10 cellular contexts compared by ENCODE assay signal in genomic region chr18:77103181-77103875, GRCh38. TPM values are rescaled to one million over a fixed set of nuclear protein-coding genes. Genes with fewer than 3 reads are reported as not detected.
DNase-seq lines count a peak whose midpoint lies in the region; ATAC-seq and TF ChIP-seq lines count a peak whose summit lies in the region.
"Had no signal": no experiment of that assay in that cellular context is flagged by ENCODE, and none has a peak within 500 bp of the region (broad histone marks: within the 10 kb centered on the region; RNA-seq: fewer than 3 reads in every experiment).

No MANE protein-coding gene starts in this region.

- H3K4me3 Mint-ChIP-seq in activated CD8-positive, alpha-beta T cell treated with anti-CD3 and anti-CD28 coated beads, Interleukin-2, amount 10 ng/mL, durations not matched to agents 7 days and 5 days, result peak overlapping the region; percentile 36
- H3K4me3 Mint-ChIP-seq in glutamatergic neuron (ENCODE audit: unreplicated experiment), result no peak overlapping the region

- WGBS in GM23248 (ENCODE audit: low coverage in 1 of 2, low lambda C conversion rate in 2 of 2, missing lambda C conversion rate in 2 of 2), 2 experiments, result 30% methylated on average over 16 of the region's 16 CpGs
- WGBS in smooth muscle cell (ENCODE audit: low lambda C conversion rate), result 84% methylated on average over 16 of the region's 16 CpGs

- H3K27me3 ChIP-seq in GM23248 (replicated peaks; ENCODE audit: insufficient read depth) (no peaks in the 10 kb centered on the region), smooth muscle cell (ENCODE audit: low read depth) (no peaks in the 10 kb centered on the region)

- H3K9me3 ChIP-seq in GM23248 (ENCODE audit: low read depth), result no peaks in the 10 kb centered on the region
- no peaks in the 10 kb centered on the region for H3K9me3 ChIP-seq in smooth muscle cell (replicated peaks; ENCODE audit: low read depth)

- no peaks in the 10 kb centered on the region for H3K27me3 Mint-ChIP-seq in activated CD8-positive, alpha-beta T cell treated with anti-CD3 and anti-CD28 coated beads, Interleukin-2, amount 10 ng/mL, durations not matched to agents 7 days and 5 days (ENCODE audit: low read depth)
- peaks cover 2% of the 10 kb centered on the region for H3K27me3 Mint-ChIP-seq in glutamatergic neuron (ENCODE audit: unreplicated experiment)

- H3K36me3 ChIP-seq in GM23248 (ENCODE audit: low read depth) (no peaks in the 10 kb centered on the region), smooth muscle cell (ENCODE audit: low read depth) (no peaks in the 10 kb centered on the region)

- peaks cover 94% of the 10 kb centered on the region for H3K4me1 Mint-ChIP-seq in activated CD8-positive, alpha-beta T cell treated with anti-CD3 and anti-CD28 coated beads, Interleukin-2, amount 10 ng/mL, durations not matched to agents 7 days and 5 days (ENCODE audit: low read depth)
- peaks cover 58% of the 10 kb centered on the region for H3K4me1 Mint-ChIP-seq in glutamatergic neuron (ENCODE audit: low read depth, unreplicated experiment)

- H3K79me2 ChIP-seq in GM23248 (ENCODE audit: insufficient read depth), result no peaks in the 10 kb centered on the region
- no peaks in the 10 kb centered on the region for H3K79me2 ChIP-seq in smooth muscle cell (ENCODE audit: low read depth)

- peak overlapping the region; percentile 73 for H3K9ac ChIP-seq in GM23248
- H3K9ac ChIP-seq in smooth muscle cell (ENCODE audit: low read depth), result peak overlapping the region; percentile 73

- H3K27ac ChIP-seq in GM23248 (peak overlapping the region; percentile 87), smooth muscle cell (ENCODE audit: low read depth) (peak overlapping the region; percentile 95)

- peak overlapping the region; percentile 40 for H2AFZ ChIP-seq in GM23248
- H2AFZ ChIP-seq in smooth muscle cell (ENCODE audit: low read depth), result no peak overlapping the region

- peaks cover 58% of the 10 kb centered on the region for H3K4me1 ChIP-seq in GM23248 (ENCODE audit: insufficient read depth)
- H3K4me1 ChIP-seq in smooth muscle cell (ENCODE audit: low read depth), result peaks cover 29% of the 10 kb centered on the region

- in situ Hi-C loops in GM23248 (cut with MboI), result no loop called here

- H3K9me2 ChIP-seq in GM23248 (ENCODE audit: insufficient read depth), result no peaks in the 10 kb centered on the region

- DNase-seq in GM23248 (peak; percentile 63), glutamatergic neuron (no peak), smooth muscle cell (lab: John Stamatoyannopoulos, UW; ENCODE audit: unreplicated experiment) (no peak), RPMI8226 (no peak), SW480 (ENCODE audit: low spot score) (no peak)
- DNase-seq in activated CD8-positive, alpha-beta T cell treated with anti-CD3 and anti-CD28 coated beads, Interleukin-2, amount 10 ng/mL, durations not matched to agents 7 days and 5 days, result no peak
- DNase-seq in stimulated activated CD4-positive, alpha-beta T cell treated with anti-CD3 and anti-CD28 coated beads, Interleukin-4, amount 100 ng/mL, for 1 hour, result no peak
- DNase-seq: activated CD4-positive, alpha-beta T cell treated with anti-CD3 and anti-CD28 coated beads, Interleukin-2, amount 50 U/mL, for 48 hours; NCI-H1694 had no signal

- H3K4me3 ChIP-seq in GM23248 (peak overlapping the region; percentile 55), smooth muscle cell (no peak overlapping the region)

- H3F3A ChIP-seq in GM23248 (ENCODE audit: insufficient read depth), result peaks cover 53% of the 10 kb centered on the region
- H3F3A ChIP-seq in smooth muscle cell (ENCODE audit: low read depth), result peaks cover 39% of the 10 kb centered on the region

- TF ChIP-seq CTCF in glutamatergic neuron (IDR thresholded peaks at IDR 0.05; ENCODE audit: partially characterized antibody, unreplicated experiment) (no peak), smooth muscle cell (IDR thresholded peaks at IDR 0.05; ENCODE audit: borderline replicate concordance, insufficient read depth, poor library complexity, severe bottlenecking) (no peak)

- CTCF ChIA-PET in activated CD8-positive, alpha-beta T cell treated with anti-CD3 and anti-CD28 coated beads, Interleukin-2, amount 10 ng/mL, durations not matched to agents 7 days and 5 days (lab: Charles Lee), result interaction anchor here (0.7 to 2.9 kb wide), 4 partner anchors 21 to 108 kb away, joined by 3 to 22 read pairs (median 4); partner anchors contain the start of gene MBP

- ATAC-seq in activated CD8-positive, alpha-beta T cell treated with anti-CD3 and anti-CD28 coated beads, Interleukin-2, amount 10 ng/mL, durations not matched to agents 7 days and 5 days, result no peak
- ATAC-seq in GM21367 (IDR thresholded peaks at IDR 0.05; ENCODE audit: unreplicated experiment), result no peak

- H3K9me3 Mint-ChIP-seq in activated CD8-positive, alpha-beta T cell treated with anti-CD3 and anti-CD28 coated beads, Interleukin-2, amount 10 ng/mL, durations not matched to agents 7 days and 5 days (ENCODE audit: insufficient read depth), result peaks cover 13% of the 10 kb centered on the region
- peaks cover 6% of the 10 kb centered on the region for H3K9me3 Mint-ChIP-seq in glutamatergic neuron (ENCODE audit: unreplicated experiment)

- POLR2A ChIA-PET in activated CD8-positive, alpha-beta T cell treated with anti-CD3 and anti-CD28 coated beads, Interleukin-2, amount 10 ng/mL, durations not matched to agents 7 days and 5 days (lab: Charles Lee), result interaction anchor here (0.6 to 6.9 kb wide), 9 partner anchors 9 to 49 kb away, joined by 3 to 103 read pairs (median 4); partner anchors contain the start of gene MBP

- H3K36me3 Mint-ChIP-seq in activated CD8-positive, alpha-beta T cell treated with anti-CD3 and anti-CD28 coated beads, Interleukin-2, amount 10 ng/mL, durations not matched to agents 7 days and 5 days (ENCODE audit: low read depth), result peaks cover 87% of the 10 kb centered on the region
- H3K36me3 Mint-ChIP-seq in glutamatergic neuron (ENCODE audit: unreplicated experiment), result peaks cover 5% of the 10 kb centered on the region

- H3K27ac Mint-ChIP-seq in activated CD8-positive, alpha-beta T cell treated with anti-CD3 and anti-CD28 coated beads, Interleukin-2, amount 10 ng/mL, durations not matched to agents 7 days and 5 days, result peak overlapping the region; percentile 96
- H3K27ac Mint-ChIP-seq in glutamatergic neuron (ENCODE audit: unreplicated experiment), result peak overlapping the region; percentile 65

- H4K20me1 ChIP-seq in GM23248 (ENCODE audit: insufficient read depth) (no peaks in the 10 kb centered on the region), smooth muscle cell (ENCODE audit: low read depth) (no peaks in the 10 kb centered on the region)

- peak overlapping the region; percentile 81 for H3K4me2 ChIP-seq in GM23248 (ENCODE audit: unreplicated experiment)
- H3K4me2 ChIP-seq in smooth muscle cell, result peak overlapping the region; percentile 81

RNA-seq across cellular contexts. Expression of gene MBP, which starts 29.3 kb away (rescaled TPM):
- 2.2 and 2.7 TPM in 2 replicates for total RNA-seq in GM23248 (2014; rRNA removed; shearing (Covaris generic))
- polyA plus RNA-seq in GM23248 (2016; fragmentation: Nextera tagmentation; extraction: Ambion mirVana) (2.9 and 3.3 TPM in 2 replicates), smooth muscle cell (1.4 and 6.3 TPM in 2 replicates)
- 10 to 100 TPM; 86.5 to 87.0 TPM for total RNA-seq in activated CD8-positive, alpha-beta T cell treated with anti-CD3 and anti-CD28 coated beads, Interleukin-2, amount 10 ng/mL, durations not matched to agents 7 days and 5 days
- total RNA-seq in glutamatergic neuron (ENCODE audit: unreplicated experiment) (82.6 TPM), smooth muscle cell (4.5 and 5.1 TPM in 2 replicates)

Comparison
In these comparisons a context has a peak if more than half of its experiments do, and no peak if none do; other contexts are left out.
1. RNA of gene MBP, which starts 29.3 kb away (total RNA-seq): 86.5 to 87.0 TPM in activated CD8-positive, alpha-beta T cell treated with anti-CD3 and anti-CD28 coated beads, Interleukin-2, amount 10 ng/mL, durations not matched to agents 7 days and 5 days and 82.6 TPM in glutamatergic neuron (single experiment); 4.5 to 5.1 TPM in smooth muscle cell and 2.2 to 2.7 TPM in GM23248; every median in the first group is over 10 times any median in the second.